In the genomic region with DNA sequence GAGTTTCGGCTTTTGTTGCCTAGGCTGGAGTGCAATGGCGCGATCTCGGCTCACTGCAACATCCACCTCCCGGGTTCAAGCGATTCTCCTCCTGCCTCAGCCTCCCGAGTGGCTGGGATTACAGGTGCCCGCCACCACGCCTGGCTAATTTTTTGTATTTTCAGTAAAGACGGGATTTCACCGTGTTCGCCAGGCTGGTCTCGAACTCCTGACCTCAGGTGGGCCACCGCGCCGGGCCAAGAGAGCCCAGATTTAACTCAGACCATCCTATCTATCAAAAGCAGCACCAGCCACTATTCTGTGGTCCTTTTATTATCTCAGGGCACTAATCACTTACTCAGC, we compare ENCODE assay signal across 8 cellular contexts. TPM values are rescaled to one million over a fixed set of nuclear protein-coding genes. Genes with fewer than 3 reads are reported as not detected.
A peak's percentile ranks its signal among the peaks of the same experiment; 100 is the strongest.
DNase-seq lines count a peak whose midpoint lies in the region; ATAC-seq and TF ChIP-seq lines count a peak whose summit lies in the region.
"Not testable (repeated sequence)": the region's sequence is repeated elsewhere in the genome, so short reads cannot be mapped to it uniquely, and the experiment has no call there.

No MANE protein-coding gene starts in this region.

- peak overlapping the region; percentile 83 for H3K27ac Mint-ChIP-seq in CD8-positive, alpha-beta T cell
- not testable (repeated sequence) for H3K27ac Mint-ChIP-seq in activated T-cell treated with anti-CD3 and anti-CD28 coated beads, Interleukin-2, amount 50 U/mL, for 72 hours; glutamatergic neuron (ENCODE audit: unreplicated experiment); type B pancreatic cell

- H2BK15ac ChIP-seq in mesendoderm (replicated peaks; ENCODE audit: low read depth): not testable (repeated sequence)

- not testable (repeated sequence) for DNase-seq in CD8-positive, alpha-beta T cell; activated T-cell treated with anti-CD3 and anti-CD28 coated beads, Interleukin-2, amount 50 U/mL, for 72 hours; choroid plexus epithelial cell (ENCODE audit: low read depth); glutamatergic neuron; mesendoderm; type B pancreatic cell (ENCODE audit: extremely low spot score, unreplicated experiment)
- DNase-seq in sigmoid colon: peak; percentile 51

- not testable (repeated sequence) for H3K18ac ChIP-seq in mesendoderm (ENCODE audit: low read length)

- H3K9ac ChIP-seq in OCI-LY1 (ENCODE audit: low read length) (peak overlapping the region; percentile 58; the same call in 1 of the 2 replicates), mesendoderm (ENCODE audit: low read length) (peak overlapping the region; percentile 62)

- H2BK5ac ChIP-seq in mesendoderm (ENCODE audit: low read length): not testable (repeated sequence)

- no CpG with 5 or more reads among the region's 16 CpGs for WGBS in mesendoderm (ENCODE audit: extremely low coverage, insufficient coverage, low lambda C conversion rate)
- 87 to 90% methylated on average over 16 of the region's 16 CpGs for WGBS in sigmoid colon, 2 donors

- not testable (repeated sequence) for H3K9me2 ChIP-seq in OCI-LY1 (ENCODE audit: low read depth, low read length)

- not testable (repeated sequence) for TF ChIP-seq POLR2A in sigmoid colon (IDR thresholded peaks at IDR 0.05)

- intact Hi-C loops in CD8-positive, alpha-beta T cell (cut with DNase I, micrococcal nuclease): loop anchor here (1.0 to 5.0 kb wide), 6 partner anchors 16 to 186 kb away; a partner anchor contains a TSS
- intact Hi-C loops in sigmoid colon (cut with DNase I): loop anchor here (1.0 kb wide), 1 partner anchor 16 kb away; a partner anchor contains a TSS

- TF ChIP-seq CTCF in CD8-positive, alpha-beta T cell (IDR thresholded peaks at IDR 0.05); OCI-LY1 (IDR thresholded peaks at IDR 0.05; ENCODE audit: low read length); choroid plexus epithelial cell (conservative IDR thresholded peaks at IDR 0.05; ENCODE audit: low read depth, low read length); glutamatergic neuron (IDR thresholded peaks at IDR 0.05; ENCODE audit: partially characterized antibody, unreplicated experiment); sigmoid colon (IDR thresholded peaks at IDR 0.05); type B pancreatic cell (conservative IDR thresholded peaks at IDR 0.05): not testable (repeated sequence)

- H3K4me1 ChIP-seq in CD8-positive, alpha-beta T cell (ENCODE audit: insufficient read depth, low read length); OCI-LY1 (ENCODE audit: insufficient read depth, low read length, severe bottlenecking); mesendoderm (ENCODE audit: control insufficient read depth, low read depth, low read length); sigmoid colon: not testable (repeated sequence)

- POLR2A ChIA-PET in CD8-positive, alpha-beta T cell (lab: Charles Lee): interaction anchor here (0.7 to 3.0 kb wide), 5 partner anchors 13 to 135 kb away, joined by 3 to 13 read pairs (median 4); a partner anchor contains a TSS

- TF ChIP-seq EP300 in sigmoid colon (IDR thresholded peaks at IDR 0.05): not testable (repeated sequence)

- not testable (repeated sequence) for H3K9me3 Mint-ChIP-seq in CD8-positive, alpha-beta T cell; activated T-cell treated with anti-CD3 and anti-CD28 coated beads, Interleukin-2, amount 50 U/mL, for 72 hours; glutamatergic neuron (ENCODE audit: unreplicated experiment); type B pancreatic cell

- H3K4me3 Mint-ChIP-seq in CD8-positive, alpha-beta T cell: peak overlapping the region; percentile 86
- peak overlapping the region; percentile 85 to 87 for H3K4me3 Mint-ChIP-seq in activated T-cell treated with anti-CD3 and anti-CD28 coated beads, Interleukin-2, amount 50 U/mL, for 72 hours
- H3K4me3 Mint-ChIP-seq in glutamatergic neuron (ENCODE audit: unreplicated experiment) (peak overlapping the region; percentile 83), type B pancreatic cell (peak overlapping the region; percentile 74)

- H3K27ac ChIP-seq in CD8-positive, alpha-beta T cell (ENCODE audit: low read depth, low read length): peak overlapping the region; percentile 71
- H3K27ac ChIP-seq in OCI-LY1 (ENCODE audit: low read depth, low read length, poor library complexity, severe bottlenecking) (peak overlapping the region; percentile 56), sigmoid colon (peak overlapping the region in 3 of 4 donors; percentile 24 to 47 (median 38))
- H3K27ac ChIP-seq in mesendoderm (ENCODE audit: low read depth, low read length): not testable (repeated sequence)

- CTCF ChIA-PET in CD8-positive, alpha-beta T cell (lab: Charles Lee): interaction anchor here (0.6 to 1.5 kb wide), 3 partner anchors 17 to 108 kb away, joined by 3 to 5 read pairs (median 4); a partner anchor contains a TSS

- H3K27me3 Mint-ChIP-seq in CD8-positive, alpha-beta T cell (ENCODE audit: low read depth); activated T-cell treated with anti-CD3 and anti-CD28 coated beads, Interleukin-2, amount 50 U/mL, for 72 hours (ENCODE audit: low read depth); glutamatergic neuron (ENCODE audit: unreplicated experiment); type B pancreatic cell: not testable (repeated sequence)

- not testable (repeated sequence) for H3K23ac ChIP-seq in mesendoderm (ENCODE audit: low read length)

- not testable (repeated sequence) for H4K5ac ChIP-seq in mesendoderm (ENCODE audit: low read length)

- not testable (repeated sequence) for H3K4me1 Mint-ChIP-seq in CD8-positive, alpha-beta T cell (ENCODE audit: low read depth); activated T-cell treated with anti-CD3 and anti-CD28 coated beads, Interleukin-2, amount 50 U/mL, for 72 hours (ENCODE audit: low read depth); glutamatergic neuron (ENCODE audit: low read depth, unreplicated experiment); type B pancreatic cell (ENCODE audit: unreplicated experiment)

- not testable (repeated sequence) for H2AFZ ChIP-seq in OCI-LY1 (ENCODE audit: low read length)

- ATAC-seq in CD8-positive, alpha-beta T cell; activated T-cell treated with anti-CD3 and anti-CD28 coated beads, Interleukin-2, amount 50 U/mL, for 72 hours (replicated peaks in 1 of 2): not testable (repeated sequence)

- not testable (repeated sequence) for H3K27me3 ChIP-seq in CD8-positive, alpha-beta T cell (ENCODE audit: insufficient read depth, low read length); OCI-LY1 (ENCODE audit: insufficient read depth, low read length); mesendoderm (ENCODE audit: insufficient read depth, low read length, poor library complexity); sigmoid colon

- not testable (repeated sequence) for H4K20me1 ChIP-seq in OCI-LY1 (ENCODE audit: insufficient read depth, low read length)

- H3K36me3 ChIP-seq in CD8-positive, alpha-beta T cell (ENCODE audit: insufficient read depth, low read length); OCI-LY1 (ENCODE audit: insufficient read depth, low read length); mesendoderm (ENCODE audit: control insufficient read depth, insufficient read depth, low read length); sigmoid colon: not testable (repeated sequence)

- H3K79me1 ChIP-seq in mesendoderm (ENCODE audit: low read length): not testable (repeated sequence)

- H3K4me2 ChIP-seq in OCI-LY1 (ENCODE audit: low read length) (peak overlapping the region; percentile 62), mesendoderm (ENCODE audit: low read length) (peak overlapping the region; percentile 72)

- not testable (repeated sequence) for H4K8ac ChIP-seq in mesendoderm (ENCODE audit: low read depth, low read length)

- H3F3A ChIP-seq in OCI-LY1 (ENCODE audit: insufficient read depth, low read length): not testable (repeated sequence)

- H3K4ac ChIP-seq in mesendoderm (ENCODE audit: low read depth, low read length): not testable (repeated sequence)

- not testable (repeated sequence) for H3K79me2 ChIP-seq in OCI-LY1 (ENCODE audit: insufficient read depth, low read length); mesendoderm (ENCODE audit: control insufficient read depth, insufficient read depth, low read length)

- not testable (repeated sequence) for H3K9me3 ChIP-seq in CD8-positive, alpha-beta T cell (ENCODE audit: low read length); OCI-LY1 (ENCODE audit: low read length); sigmoid colon

- not testable (repeated sequence) for H2AK5ac ChIP-seq in mesendoderm (ENCODE audit: low read length)

- H3K56ac ChIP-seq in mesendoderm (ENCODE audit: low read length): peak overlapping the region; percentile 81

- not testable (repeated sequence) for H3K36me3 Mint-ChIP-seq in CD8-positive, alpha-beta T cell; activated T-cell treated with anti-CD3 and anti-CD28 coated beads, Interleukin-2, amount 50 U/mL, for 72 hours (ENCODE audit: insufficient read depth in 2 of 2); glutamatergic neuron (ENCODE audit: unreplicated experiment); type B pancreatic cell

- not testable (repeated sequence) for H2BK120ac ChIP-seq in mesendoderm (ENCODE audit: low read depth, low read length)

- H3K4me3 ChIP-seq in CD8-positive, alpha-beta T cell (ENCODE audit: low read depth, low read length): peak overlapping the region; percentile 99
- H3K4me3 ChIP-seq in OCI-LY1 (ENCODE audit: low read depth, low read length, poor library complexity, severe bottlenecking) (peak overlapping the region; percentile 62), choroid plexus epithelial cell (ENCODE audit: low read depth, low read length) (peak overlapping the region; percentile 85), sigmoid colon (peak overlapping the region; percentile 31 to 56 (median 53))
- not testable (repeated sequence) for H3K4me3 ChIP-seq in mesendoderm (ENCODE audit: low read length)

RNA-seq across cellular contexts. Expression of a gene that starts 16.3 kb away (rescaled TPM):
- total RNA-seq in CD8-positive, alpha-beta T cell: 10 to 100 TPM; 11.0 to 12.3 TPM
- total RNA-seq in activated T-cell treated with anti-CD3 and anti-CD28 coated beads, Interleukin-2, amount 50 U/mL, for 72 hours: 10 to 100 TPM; 20.7 to 27.0 TPM
- 59.3 TPM for total RNA-seq in glutamatergic neuron (ENCODE audit: unreplicated experiment)
- polyA plus RNA-seq in mesendoderm (2013, experiment 1 of 2): 14.0 TPM
- 15.1 TPM for polyA plus RNA-seq in mesendoderm (2013, experiment 2 of 2)
- total RNA-seq in sigmoid colon: 10 to 100 TPM in 2 of 4 donors, 1 to 10 TPM in 2; 8.1 to 12.7 (median 10.1) TPM
- 10 to 100 TPM; 19.2 to 38.0 (median 34.9) TPM for polyA plus RNA-seq in sigmoid colon
- total RNA-seq in type B pancreatic cell (ENCODE audit: low replicate concordance): 26.9 and 37.1 TPM in 2 replicates

RNA-seq across cellular contexts. Expression of a gene that starts 55.5 kb away (rescaled TPM):
- under 1 TPM; 0.81 to 0.94 TPM for total RNA-seq in CD8-positive, alpha-beta T cell
- 10 to 100 TPM; 16.7 to 23.0 TPM for total RNA-seq in activated T-cell treated with anti-CD3 and anti-CD28 coated beads, Interleukin-2, amount 50 U/mL, for 72 hours
- 1.5 TPM for total RNA-seq in glutamatergic neuron (ENCODE audit: unreplicated experiment)
- polyA plus RNA-seq in mesendoderm (2013, experiment 1 of 2): 6.5 TPM
- polyA plus RNA-seq in mesendoderm (2013, experiment 2 of 2): 6.6 TPM
- total RNA-seq in sigmoid colon: 1 to 10 TPM; 1.3 to 2.9 (median 1.8) TPM
- 10 to 100 TPM in 1 of 3 donors, 1 to 10 TPM in 2; 4.2 to 22.1 (median 7.9) TPM for polyA plus RNA-seq in sigmoid colon
- 18.1 and 19.0 TPM in 2 replicates for total RNA-seq in type B pancreatic cell (ENCODE audit: low replicate concordance)
